ENCODE assay signal across 8 cellular contexts in the genomic region with DNA sequence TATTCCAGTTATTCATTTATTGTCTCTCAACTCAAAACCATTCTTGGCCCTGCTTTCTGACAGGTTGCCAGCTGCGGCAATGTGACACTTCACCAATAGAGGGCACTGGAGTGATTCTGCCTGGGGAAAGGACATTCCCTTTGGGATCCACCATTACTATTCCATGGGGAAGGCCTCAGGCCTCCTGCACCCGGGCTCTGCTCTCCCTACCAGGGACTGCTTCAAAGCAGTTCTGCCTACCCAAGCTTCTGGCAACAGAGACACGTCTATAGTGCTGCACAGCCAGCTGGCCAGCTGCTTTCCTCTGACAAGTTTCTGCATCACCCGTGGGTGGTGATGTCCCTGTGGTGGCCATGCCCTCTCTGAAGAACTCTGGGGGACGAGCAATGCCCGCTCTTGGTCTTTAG.
A peak's percentile ranks its signal among the peaks of the same experiment; 100 is the strongest.
DNase-seq lines count a peak whose midpoint lies in the region; ATAC-seq and TF ChIP-seq lines count a peak whose summit lies in the region.

No MANE protein-coding gene starts in this region.

- CTCF ChIA-PET in activated B cell treated with CpG ODN at 0.5 μM for 24 hours (lab: Charles Lee), result interaction anchor here (0.9 to 7.2 kb wide), 25 partner anchors 11 to 548 kb away, joined by 3 to 96 read pairs (median 5); no protein-coding TSS in a partner anchor

- peaks cover 3% of the 10 kb centered on the region for H3K36me3 ChIP-seq in GM06990 (ENCODE audit: control insufficient read depth, insufficient read depth, low read length)

- peak; percentile 15 for DNase-seq in GM06990 (ENCODE audit: extremely low read depth, insufficient read length)
- DNase-seq in LoVo (ENCODE audit: low spot score), result peak; percentile 23
- peak; percentile 25 for DNase-seq in activated B cell treated with CpG ODN at 0.5 μM for 24 hours
- peak; percentile 69 for DNase-seq in ecto neural progenitor cell (ENCODE audit: low spot score)
- DNase-seq in midbrain (lab: John Stamatoyannopoulos, UW), result peak; percentile 86

- TF ChIP-seq CTCF in GM06990 (IDR thresholded peaks at IDR 0.05; ENCODE audit: insufficient read depth, low read length, poor library complexity, severe bottlenecking) (peak; percentile 91), activated B cell treated with CpG ODN at 0.5 μM for 24 hours (IDR thresholded peaks at IDR 0.05) (peak; percentile 33)

- no peaks in the 10 kb centered on the region for H3K27me3 Mint-ChIP-seq in activated B cell treated with CpG ODN at 0.5 μM for 24 hours

- no peak for ATAC-seq in activated B cell treated with CpG ODN at 0.5 μM for 24 hours (ENCODE audit: low read depth)
- ATAC-seq in HG02623 (IDR thresholded peaks at IDR 0.05; ENCODE audit: unreplicated experiment), result no peak
- no peak for ATAC-seq in GM21447 (IDR thresholded peaks at IDR 0.05; ENCODE audit: unreplicated experiment)

- no peak overlapping the region for H3K27ac Mint-ChIP-seq in activated B cell treated with CpG ODN at 0.5 μM for 24 hours

- H3K27me3 ChIP-seq in GM06990 (replicated peaks; ENCODE audit: control insufficient read depth, insufficient read depth, low read length), result no peaks in the 10 kb centered on the region

- peaks cover 3% of the 10 kb centered on the region for H3K36me3 Mint-ChIP-seq in activated B cell treated with CpG ODN at 0.5 μM for 24 hours (ENCODE audit: low read depth)

- POLR2A ChIA-PET in activated B cell treated with CpG ODN at 0.5 μM for 24 hours (lab: Charles Lee), result interaction anchor here (1.3 to 1.6 kb wide), 3 partner anchors 49 to 68 kb away, joined by 3 to 5 read pairs (median 5); no protein-coding TSS in a partner anchor

- peaks cover 3% of the 10 kb centered on the region for H3K9me3 Mint-ChIP-seq in activated B cell treated with CpG ODN at 0.5 μM for 24 hours

- H3K4me3 Mint-ChIP-seq in activated B cell treated with CpG ODN at 0.5 μM for 24 hours, result no peak overlapping the region

- H3K4me3 ChIP-seq in GM06990 (replicated peaks; ENCODE audit: low read depth, low read length), result no peak overlapping the region

- peaks cover 50% of the 10 kb centered on the region for H3K4me1 Mint-ChIP-seq in activated B cell treated with CpG ODN at 0.5 μM for 24 hours

- intact Hi-C loops in activated B cell treated with CpG ODN at 0.5 μM for 24 hours (cut with micrococcal nuclease), result loop anchor here (1.0 to 10.0 kb wide), 6 partner anchors 57 to 550 kb away; a partner anchor contains a TSS

- H3K27ac ChIP-seq in temporal lobe (ENCODE audit: low read depth, low read length), result peak overlapping the region; percentile 99

Comparison
In these comparisons a context has a peak if more than half of its experiments do, and no peak if none do; other contexts are left out.
1. DNase-seq: peak in every context shown above with its lines; median percentile 86 in midbrain; 69 in ecto neural progenitor cell; 25 in activated B cell treated with CpG ODN at 0.5 μM for 24 hours; 23 in LoVo; 15 in GM06990.